1 cellular context compared by ENCODE assay signal in the genomic region with DNA sequence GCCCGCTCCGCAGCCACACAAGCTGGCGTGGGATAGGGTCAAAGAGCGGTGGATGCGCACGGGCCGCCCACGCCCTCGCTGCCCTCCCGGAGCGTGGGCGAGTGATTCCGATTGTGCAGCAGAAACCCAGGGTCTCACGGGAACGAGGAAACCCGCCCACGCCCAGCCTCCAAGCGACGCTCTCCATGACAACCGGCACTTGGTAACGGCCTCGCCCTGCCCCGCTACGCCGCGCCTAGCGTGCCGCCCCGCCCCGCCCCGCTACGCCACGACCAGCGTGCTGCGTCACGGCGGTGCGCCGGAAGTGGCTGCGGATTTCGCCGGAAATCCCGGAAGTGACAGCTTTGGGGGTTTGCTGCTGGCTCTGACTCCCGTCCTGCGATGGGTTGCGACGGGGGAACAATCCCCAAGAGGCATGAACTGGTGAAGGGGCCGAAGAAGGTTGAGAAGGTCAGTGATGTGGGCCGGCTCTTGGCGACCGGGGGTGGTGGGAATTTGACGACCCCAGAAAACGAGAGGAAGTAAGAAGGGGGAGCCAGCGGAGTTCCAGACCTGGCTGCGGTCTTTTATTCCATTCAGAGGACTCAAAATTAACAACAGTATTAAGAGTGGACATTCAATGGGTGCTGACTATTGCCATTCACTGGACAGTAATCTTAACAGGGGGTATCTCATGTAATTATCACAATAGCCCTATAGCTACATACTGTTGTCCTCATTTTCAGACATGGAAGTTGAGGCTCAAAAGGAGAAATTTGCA.
TF ChIP-seq lines count a peak whose summit lies in the region.

A gene with protein sequence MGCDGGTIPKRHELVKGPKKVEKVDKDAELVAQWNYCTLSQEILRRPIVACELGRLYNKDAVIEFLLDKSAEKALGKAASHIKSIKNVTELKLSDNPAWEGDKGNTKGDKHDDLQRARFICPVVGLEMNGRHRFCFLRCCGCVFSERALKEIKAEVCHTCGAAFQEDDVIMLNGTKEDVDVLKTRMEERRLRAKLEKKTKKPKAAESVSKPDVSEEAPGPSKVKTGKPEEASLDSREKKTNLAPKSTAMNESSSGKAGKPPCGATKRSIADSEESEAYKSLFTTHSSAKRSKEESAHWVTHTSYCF (plus strand): TSS at position 311 of the 760 bp plus-strand sequence. CDS start 71 bp downstream, at position 382.

TF ChIP-seq in HepG2, 621 proteins besides CTCF, POLR2A, EP300 and RAD21 (continued from another document and continues in another):
- TF ChIP-seq, protein P1, sequence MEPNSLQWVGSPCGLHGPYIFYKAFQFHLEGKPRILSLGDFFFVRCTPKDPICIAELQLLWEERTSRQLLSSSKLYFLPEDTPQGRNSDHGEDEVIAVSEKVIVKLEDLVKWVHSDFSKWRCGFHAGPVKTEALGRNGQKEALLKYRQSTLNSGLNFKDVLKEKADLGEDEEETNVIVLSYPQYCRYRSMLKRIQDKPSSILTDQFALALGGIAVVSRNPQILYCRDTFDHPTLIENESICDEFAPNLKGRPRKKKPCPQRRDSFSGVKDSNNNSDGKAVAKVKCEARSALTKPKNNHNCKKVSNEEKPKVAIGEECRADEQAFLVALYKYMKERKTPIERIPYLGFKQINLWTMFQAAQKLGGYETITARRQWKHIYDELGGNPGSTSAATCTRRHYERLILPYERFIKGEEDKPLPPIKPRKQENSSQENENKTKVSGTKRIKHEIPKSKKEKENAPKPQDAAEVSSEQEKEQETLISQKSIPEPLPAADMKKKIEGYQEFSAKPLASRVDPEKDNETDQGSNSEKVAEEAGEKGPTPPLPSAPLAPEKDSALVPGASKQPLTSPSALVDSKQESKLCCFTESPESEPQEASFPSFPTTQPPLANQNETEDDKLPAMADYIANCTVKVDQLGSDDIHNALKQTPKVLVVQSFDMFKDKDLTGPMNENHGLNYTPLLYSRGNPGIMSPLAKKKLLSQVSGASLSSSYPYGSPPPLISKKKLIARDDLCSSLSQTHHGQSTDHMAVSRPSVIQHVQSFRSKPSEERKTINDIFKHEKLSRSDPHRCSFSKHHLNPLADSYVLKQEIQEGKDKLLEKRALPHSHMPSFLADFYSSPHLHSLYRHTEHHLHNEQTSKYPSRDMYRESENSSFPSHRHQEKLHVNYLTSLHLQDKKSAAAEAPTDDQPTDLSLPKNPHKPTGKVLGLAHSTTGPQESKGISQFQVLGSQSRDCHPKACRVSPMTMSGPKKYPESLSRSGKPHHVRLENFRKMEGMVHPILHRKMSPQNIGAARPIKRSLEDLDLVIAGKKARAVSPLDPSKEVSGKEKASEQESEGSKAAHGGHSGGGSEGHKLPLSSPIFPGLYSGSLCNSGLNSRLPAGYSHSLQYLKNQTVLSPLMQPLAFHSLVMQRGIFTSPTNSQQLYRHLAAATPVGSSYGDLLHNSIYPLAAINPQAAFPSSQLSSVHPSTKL (CRISPR knock-in tag; IDR thresholded peaks at IDR 0.05) = peak; percentile 93
- TF ChIP-seq ZFY (CRISPR knock-in tag; IDR thresholded peaks at IDR 0.05) (peak; percentile 86), THAP11 (CRISPR knock-in tag; IDR thresholded peaks at IDR 0.05) (peak; percentile 97), ZNF674 (CRISPR knock-in tag; IDR thresholded peaks at IDR 0.05; ENCODE audit: low read depth) (peak; percentile 86; the same call in 1 of the 2 replicates), NFAT5 (CRISPR knock-in tag; IDR thresholded peaks at IDR 0.05) (peak; percentile 90), ZNF704 (CRISPR knock-in tag; IDR thresholded peaks at IDR 0.05; ENCODE audit: borderline replicate concordance) (peak; percentile 88; the same call in 1 of the 2 replicates), DPF2 (CRISPR knock-in tag; IDR thresholded peaks at IDR 0.05; ENCODE audit: borderline replicate concordance, low read depth) (no peak), TEF (CRISPR knock-in tag; IDR thresholded peaks at IDR 0.05) (no peak), ZNF615 (CRISPR knock-in tag; IDR thresholded peaks at IDR 0.05; ENCODE audit: borderline replicate concordance) (no peak), ZNF629 (CRISPR knock-in tag; conservative IDR thresholded peaks at IDR 0.05) (no peak; the same call in 1 of the 2 replicates), HNRNPL (IDR thresholded peaks at IDR 0.05; ENCODE audit: low read depth, low read length) (no peak), THRA (CRISPR knock-in tag; IDR thresholded peaks at IDR 0.05; ENCODE audit: borderline replicate concordance) (peak; percentile 81), ERF (CRISPR knock-in tag; IDR thresholded peaks at IDR 0.05) (peak; percentile 96), ELK4 (CRISPR knock-in tag; IDR thresholded peaks at IDR 0.05; ENCODE audit: borderline replicate concordance) (peak; percentile 95; the same call in 1 of the 2 replicates), ZSCAN22 (CRISPR knock-in tag; IDR thresholded peaks at IDR 0.05) (no peak; the same call in 1 of the 2 replicates), ZNF230 (CRISPR knock-in tag; IDR thresholded peaks at IDR 0.05) (peak; percentile 77), ZNF276 (CRISPR knock-in tag; IDR thresholded peaks at IDR 0.05; ENCODE audit: low read depth) (peak; percentile 93), YEATS2 (CRISPR knock-in tag; IDR thresholded peaks at IDR 0.05; ENCODE audit: borderline replicate concordance) (peak; percentile 100), ATF3 (CRISPR knock-in tag; IDR thresholded peaks at IDR 0.05) (peak; percentile 42; the same call in 1 of the 2 replicates), MZF1 (CRISPR knock-in tag; IDR thresholded peaks at IDR 0.05; ENCODE audit: borderline replicate concordance) (no peak), SOX5 (CRISPR knock-in tag; IDR thresholded peaks at IDR 0.05; ENCODE audit: borderline replicate concordance) (peak; percentile 81), TRIM22 (IDR thresholded peaks at IDR 0.05) (no peak), CENPT (CRISPR knock-in tag; IDR thresholded peaks at IDR 0.05; ENCODE audit: low read depth) (no peak), TEAD3 (CRISPR knock-in tag; optimal IDR thresholded peaks at IDR 0.05; ENCODE audit: borderline replicate concordance) (peak; percentile 93), ZSCAN30 (CRISPR knock-in tag; IDR thresholded peaks at IDR 0.05) (no peak)
- TF ChIP-seq, protein P2, sequence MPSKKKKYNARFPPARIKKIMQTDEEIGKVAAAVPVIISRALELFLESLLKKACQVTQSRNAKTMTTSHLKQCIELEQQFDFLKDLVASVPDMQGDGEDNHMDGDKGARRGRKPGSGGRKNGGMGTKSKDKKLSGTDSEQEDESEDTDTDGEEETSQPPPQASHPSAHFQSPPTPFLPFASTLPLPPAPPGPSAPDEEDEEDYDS (CRISPR knock-in tag; IDR thresholded peaks at IDR 0.05) = peak; percentile 81
- TF ChIP-seq, protein P3, sequence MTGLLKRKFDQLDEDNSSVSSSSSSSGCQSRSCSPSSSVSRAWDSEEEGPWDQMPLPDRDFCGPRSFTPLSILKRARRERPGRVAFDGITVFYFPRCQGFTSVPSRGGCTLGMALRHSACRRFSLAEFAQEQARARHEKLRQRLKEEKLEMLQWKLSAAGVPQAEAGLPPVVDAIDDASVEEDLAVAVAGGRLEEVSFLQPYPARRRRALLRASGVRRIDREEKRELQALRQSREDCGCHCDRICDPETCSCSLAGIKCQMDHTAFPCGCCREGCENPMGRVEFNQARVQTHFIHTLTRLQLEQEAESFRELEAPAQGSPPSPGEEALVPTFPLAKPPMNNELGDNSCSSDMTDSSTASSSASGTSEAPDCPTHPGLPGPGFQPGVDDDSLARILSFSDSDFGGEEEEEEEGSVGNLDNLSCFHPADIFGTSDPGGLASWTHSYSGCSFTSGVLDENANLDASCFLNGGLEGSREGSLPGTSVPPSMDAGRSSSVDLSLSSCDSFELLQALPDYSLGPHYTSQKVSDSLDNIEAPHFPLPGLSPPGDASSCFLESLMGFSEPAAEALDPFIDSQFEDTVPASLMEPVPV (CRISPR knock-in tag; IDR thresholded peaks at IDR 0.05) = 0 out of 2 replicates have a peak, but pooled peaks have one; percentile 61
